Comparison of ENCODE assay signal across 1 cellular context in genomic region chr1:114716304-114717158, GRCh38.
A peak's percentile ranks its signal among the peaks of the same experiment; 100 is the strongest.
TF ChIP-seq lines count a peak whose summit lies in the region.

Gene NRAS, minus strand, starts transcription at chr1:114716771. Its CDS starts 611 bp downstream, at chr1:114716160.

TF ChIP-seq in HepG2, 621 proteins besides CTCF, POLR2A, EP300 and RAD21 (continued from another document and continues in another):
- TF ChIP-seq PRDM10 (CRISPR knock-in tag; IDR thresholded peaks at IDR 0.05; ENCODE audit: low read depth) (peak; percentile 83; the same call in 1 of the 2 replicates), HOXA9 (CRISPR knock-in tag; IDR thresholded peaks at IDR 0.05; ENCODE audit: borderline replicate concordance) (no peak), DMTF1 (CRISPR knock-in tag; IDR thresholded peaks at IDR 0.05) (no peak), REST (IDR thresholded peaks at IDR 0.05; ENCODE audit: borderline replicate concordance in 1 of 2, low read depth in 1 of 2, low read length in 2 of 2) (peak in 1 of 2 experiments; percentile 54; a peak in 1 of 4 replicates), FOXA1 (IDR thresholded peaks at IDR 0.05) (no peak), FOXA1 (CRISPR knock-in tag; IDR thresholded peaks at IDR 0.05) (no peak), ZEB1 (IDR thresholded peaks at IDR 0.05; ENCODE audit: insufficient replicate concordance, low read depth) (no peak), MED1 (CRISPR knock-in tag; IDR thresholded peaks at IDR 0.05) (peak; percentile 45; the same call in 1 of the 2 replicates), NCOA1 (CRISPR knock-in tag; IDR thresholded peaks at IDR 0.05) (no peak; the same call in 1 of the 2 replicates), SALL2 (CRISPR knock-in tag; IDR thresholded peaks at IDR 0.05) (0 out of 2 replicates have a peak, but pooled peaks have one; percentile 25), SOX5 (CRISPR knock-in tag; IDR thresholded peaks at IDR 0.05; ENCODE audit: borderline replicate concordance) (peak; percentile 36; the same call in 1 of the 2 replicates), ZHX1 (CRISPR knock-in tag; IDR thresholded peaks at IDR 0.05; ENCODE audit: low read depth) (0 out of 2 replicates have a peak, but pooled peaks have one; percentile 17), GATAD2A (CRISPR knock-in tag; IDR thresholded peaks at IDR 0.05) (peak; percentile 60; the same call in 1 of the 2 replicates), ZNF276 (CRISPR knock-in tag; IDR thresholded peaks at IDR 0.05; ENCODE audit: low read depth) (no peak), HDAC1 (CRISPR knock-in tag; IDR thresholded peaks at IDR 0.05) (peak; percentile 91), ZXDC (CRISPR knock-in tag; IDR thresholded peaks at IDR 0.05) (no peak), ZNF124 (CRISPR knock-in tag; IDR thresholded peaks at IDR 0.05) (0 out of 2 replicates have a peak, but pooled peaks have one; percentile 42), ZMYM4 (CRISPR knock-in tag; IDR thresholded peaks at IDR 0.05) (peak; percentile 90), ELK4 (CRISPR knock-in tag; IDR thresholded peaks at IDR 0.05; ENCODE audit: borderline replicate concordance) (no peak), ZNF629 (CRISPR knock-in tag; conservative IDR thresholded peaks at IDR 0.05) (no peak), ASH2L (IDR thresholded peaks at IDR 0.05; ENCODE audit: insufficient read length, low read depth, low read length) (peak; percentile 79), PAF1 (CRISPR knock-in tag; IDR thresholded peaks at IDR 0.05) (peak; percentile 94), ZBTB7A (CRISPR knock-in tag; IDR thresholded peaks at IDR 0.05) (no peak), NR3C1 (CRISPR knock-in tag; IDR thresholded peaks at IDR 0.05) (no peak), CCAR2 (optimal IDR thresholded peaks at IDR 0.05; ENCODE audit: low read depth, low read length) (no peak), ZNF484 (CRISPR knock-in tag; IDR thresholded peaks at IDR 0.05; ENCODE audit: borderline replicate concordance, low read depth) (no peak), SOX13 (IDR thresholded peaks at IDR 0.05) (0 out of 2 replicates have a peak, but pooled peaks have one; percentile 34), SOX13 (CRISPR knock-in tag; conservative IDR thresholded peaks at IDR 0.05 in 1 of 2, IDR thresholded peaks at IDR 0.05 in 1 of 2) (peak in 1 of 2 experiments; percentile 44; a peak in 3 of 4 replicates), ZNF710 (CRISPR knock-in tag; IDR thresholded peaks at IDR 0.05; ENCODE audit: borderline replicate concordance) (0 out of 2 replicates have a peak, but pooled peaks have one; percentile 26), PPARG (CRISPR knock-in tag; conservative IDR thresholded peaks at IDR 0.05) (no peak), THRA (CRISPR knock-in tag; IDR thresholded peaks at IDR 0.05; ENCODE audit: borderline replicate concordance) (0 out of 2 replicates have a peak, but pooled peaks have one; percentile 61), PHF20 (CRISPR knock-in tag; IDR thresholded peaks at IDR 0.05) (peak; percentile 95), ZNF792 (CRISPR knock-in tag; IDR thresholded peaks at IDR 0.05) (0 out of 2 replicates have a peak, but pooled peaks have one; percentile 65)
